ENCODE assay signal across 23 cellular contexts in the genomic region with DNA sequence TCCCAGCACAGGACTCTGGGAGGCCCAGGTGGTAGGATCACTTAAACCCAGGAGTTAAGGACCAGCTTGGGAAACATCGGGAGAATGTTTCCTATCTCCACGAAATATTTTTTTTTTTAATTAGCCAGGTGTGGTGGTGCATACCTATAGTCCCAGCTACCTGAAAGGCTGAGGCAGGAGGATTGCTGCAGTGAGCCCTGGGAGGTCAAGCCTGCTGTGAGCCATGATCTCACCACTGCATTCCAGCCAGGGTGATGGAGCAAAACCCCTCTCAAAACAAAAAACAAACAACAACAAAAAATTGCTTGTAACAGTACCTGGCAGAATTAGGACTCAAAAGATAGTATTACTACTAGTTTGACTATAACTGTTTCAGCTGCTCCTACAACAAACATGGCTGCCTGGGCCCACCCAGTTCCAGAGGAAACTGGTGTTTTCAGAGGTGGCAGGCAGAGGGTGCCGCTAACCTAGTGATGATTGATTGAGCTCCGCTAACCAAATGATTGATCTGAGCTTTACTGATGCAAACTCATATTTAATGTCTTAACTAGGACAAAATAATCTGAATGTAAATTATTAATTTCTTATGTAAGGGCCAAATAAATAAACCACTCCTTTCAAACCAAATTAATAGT.
"Had no signal": no experiment of that assay in that cellular context is flagged by ENCODE, and none has a peak within 500 bp of the region (broad histone marks: within the 10 kb centered on the region; RNA-seq: fewer than 3 reads in every experiment).

No MANE protein-coding gene starts in this region.

- H3K36me3 ChIP-seq: uterus had no signal

- H3K27ac ChIP-seq: esophagus squamous epithelium, left ventricle myocardium inferior, lower lobe of right lung, neural progenitor cell, pancreas, suprapubic skin, thyroid gland, upper lobe of left lung, uterus had no signal

- FAIRE-seq: keratinocyte, pancreas had no signal

- H3K9me3 Mint-ChIP-seq: immature natural killer cell; natural killer cell treated with Interleukin-12 subunit alpha and Interleukin-12 subunit beta and Interleukin-15 and Interleukin-18, amount 100 ng/mL, for 72 hours; neural progenitor cell had no signal

- H3K4me2 ChIP-seq: neural progenitor cell, smooth muscle cell had no signal

- H3K9ac ChIP-seq: neural progenitor cell had no signal

- ATAC-seq: left cardiac atrium; lower lobe of right lung; natural killer cell treated with Interleukin-12 subunit alpha and Interleukin-12 subunit beta and Interleukin-15 and Interleukin-18, amount 100 ng/mL, for 72 hours; pancreas; right cardiac atrium; stimulated activated naive CD8-positive, alpha-beta T cell treated with anti-CD3 and anti-CD28 coated beads, Interleukin-15, Interleukin-2, amounts not matched to agents 100 U/mL and 50 U/mL, for 24 hours had no signal

- H3K9me3 ChIP-seq: esophagus squamous epithelium, left ventricle myocardium inferior, lower lobe of right lung, pancreas, suprapubic skin, thyroid gland, upper lobe of left lung, uterus had no signal

- DNase-seq: dermis blood vessel endothelial cell; esophagus squamous epithelium; foreskin fibroblast; immature natural killer cell; left cardiac atrium; left ventricle myocardium inferior; lower lobe of right lung; mesenchymal stem cell; midbrain; occipital lobe; pancreas; right cardiac atrium; stimulated activated CD4-positive, alpha-beta T cell treated with anti-CD3 and anti-CD28 coated beads, Interleukin-2, amount 100 ng/mL, for 48 hours; stimulated activated naive CD8-positive, alpha-beta T cell treated with anti-CD3 and anti-CD28 coated beads, Interleukin-15, Interleukin-2, amounts not matched to agents 100 U/mL and 50 U/mL, for 24 hours; thyroid gland; upper lobe of left lung; uterus had no signal

- H3K27me3 Mint-ChIP-seq: natural killer cell treated with Interleukin-12 subunit alpha and Interleukin-12 subunit beta and Interleukin-15 and Interleukin-18, amount 100 ng/mL, for 72 hours; progenitor cell of endocrine pancreas had no signal

- H2AFZ ChIP-seq: neural progenitor cell had no signal

- H3K4me1 Mint-ChIP-seq: immature natural killer cell, neural progenitor cell had no signal

- H3K27me3 ChIP-seq: esophagus squamous epithelium, neural progenitor cell, pancreas, suprapubic skin, thyroid gland, upper lobe of left lung, uterus had no signal

- H3K4me3 ChIP-seq: esophagus squamous epithelium, left ventricle myocardium inferior, lower lobe of right lung, neural progenitor cell, pancreas, smooth muscle cell, suprapubic skin, thyroid gland, upper lobe of left lung, uterus had no signal

- H3K27ac Mint-ChIP-seq: neural progenitor cell had no signal

- H3K4me1 ChIP-seq: esophagus squamous epithelium, left ventricle myocardium inferior, lower lobe of right lung, neural progenitor cell, suprapubic skin, thyroid gland, uterus had no signal

- H3K4me3 Mint-ChIP-seq: immature natural killer cell; natural killer cell treated with Interleukin-12 subunit alpha and Interleukin-12 subunit beta and Interleukin-15 and Interleukin-18, amount 100 ng/mL, for 72 hours; neural progenitor cell had no signal
